1 cellular context compared by ENCODE assay signal in the genomic region with DNA sequence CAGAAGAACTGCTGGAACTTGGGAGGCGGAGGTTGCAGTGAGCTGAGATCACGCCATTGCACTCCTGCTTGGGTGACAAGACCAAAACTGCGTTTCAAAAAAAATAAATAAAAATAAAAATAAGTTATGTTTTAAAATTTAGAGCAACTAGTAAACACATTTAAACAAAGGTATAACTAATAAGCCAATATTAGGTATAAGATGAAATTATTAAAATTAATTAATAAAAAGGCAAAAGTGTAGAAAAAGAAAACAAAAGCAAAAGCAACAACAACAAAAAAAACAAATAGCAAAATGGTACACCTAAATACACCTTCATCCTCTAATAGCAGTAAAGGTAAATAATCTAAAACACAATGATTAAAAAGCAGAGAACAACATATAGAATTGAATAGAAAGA.
TF ChIP-seq lines count a peak whose summit lies in the region.

No MANE protein-coding gene starts in this region.

TF ChIP-seq in K562, 482 proteins besides CTCF, POLR2A, EP300 and RAD21:
- TF ChIP-seq DACH1 (IDR thresholded peaks at IDR 0.05; ENCODE audit: partially characterized antibody) (peak; percentile 91), MCM2 (IDR thresholded peaks at IDR 0.05; ENCODE audit: low read depth) (no peak)
